11 cellular contexts compared by ENCODE assay signal in genomic region chr5:156474251-156474650, GRCh38.
DNase-seq lines count a peak whose midpoint lies in the region; ATAC-seq and TF ChIP-seq lines count a peak whose summit lies in the region.
"Had no signal": no experiment of that assay in that cellular context is flagged by ENCODE, and none has a peak within 500 bp of the region (broad histone marks: within the 10 kb centered on the region; RNA-seq: fewer than 3 reads in every experiment).

No MANE protein-coding gene starts in this region.

- H3K4me1 ChIP-seq in left lung (no peaks in the 10 kb centered on the region), stomach (peaks cover 0 to 25% (median 5%) of the 10 kb centered on the region in 4 donors), right lobe of liver (no peaks in the 10 kb centered on the region)
- H3K4me1 ChIP-seq: foreskin keratinocyte had no signal

- H3K4me3 ChIP-seq in left lung (no peak overlapping the region), stomach (no peak overlapping the region), right lobe of liver (no peak overlapping the region)

- H3K4me3 Mint-ChIP-seq in activated CD8-positive, alpha-beta T cell treated with anti-CD3 and anti-CD28 coated beads, Interleukin-2, amount 10 ng/mL, durations not matched to agents 7 days and 5 days: no peak overlapping the region

- H3K36me3 ChIP-seq in left lung (no peaks in the 10 kb centered on the region), stomach (no peaks in the 10 kb centered on the region), right lobe of liver (no peaks in the 10 kb centered on the region)

- CTCF ChIA-PET in activated CD8-positive, alpha-beta T cell treated with anti-CD3 and anti-CD28 coated beads, Interleukin-2, amount 10 ng/mL, durations not matched to agents 7 days and 5 days (lab: Charles Lee): no interaction called here

- TF ChIP-seq POLR2A in stomach (IDR thresholded peaks at IDR 0.05) (no peak), right lobe of liver (IDR thresholded peaks at IDR 0.05) (no peak)

- no peaks in the 10 kb centered on the region for H3K4me1 Mint-ChIP-seq in activated CD8-positive, alpha-beta T cell treated with anti-CD3 and anti-CD28 coated beads, Interleukin-2, amount 10 ng/mL, durations not matched to agents 7 days and 5 days (ENCODE audit: low read depth)

- peaks cover 8% of the 10 kb centered on the region for H3K27me3 Mint-ChIP-seq in activated CD8-positive, alpha-beta T cell treated with anti-CD3 and anti-CD28 coated beads, Interleukin-2, amount 10 ng/mL, durations not matched to agents 7 days and 5 days (ENCODE audit: low read depth)

- intact Hi-C loops in left lung (cut with DNase I): no loop called here
- intact Hi-C loops in stomach (cut with DNase I; ENCODE audit: low total_unique reads): no loop called here
- intact Hi-C loops in right lobe of liver (cut with DNase I): no loop called here

- WGBS in stomach, 5 donors: 56 to 77% (median 67%) methylated on average over 5 of the region's 5 CpGs
- WGBS in right lobe of liver (ENCODE audit: insufficient coverage, low coverage, low lambda C conversion rate, missing lambda C conversion rate): 49% methylated on average over 2 of the region's 5 CpGs

- TF ChIP-seq EP300 in stomach (IDR thresholded peaks at IDR 0.05): no peak

- no peak overlapping the region for H3K27ac Mint-ChIP-seq in activated CD8-positive, alpha-beta T cell treated with anti-CD3 and anti-CD28 coated beads, Interleukin-2, amount 10 ng/mL, durations not matched to agents 7 days and 5 days

- H3K36me3 Mint-ChIP-seq in activated CD8-positive, alpha-beta T cell treated with anti-CD3 and anti-CD28 coated beads, Interleukin-2, amount 10 ng/mL, durations not matched to agents 7 days and 5 days (ENCODE audit: low read depth): no peaks in the 10 kb centered on the region

- H3K9me3 Mint-ChIP-seq in activated CD8-positive, alpha-beta T cell treated with anti-CD3 and anti-CD28 coated beads, Interleukin-2, amount 10 ng/mL, durations not matched to agents 7 days and 5 days (ENCODE audit: insufficient read depth): no peaks in the 10 kb centered on the region

- POLR2A ChIA-PET in activated CD8-positive, alpha-beta T cell treated with anti-CD3 and anti-CD28 coated beads, Interleukin-2, amount 10 ng/mL, durations not matched to agents 7 days and 5 days (lab: Charles Lee): no interaction called here

- H3K9me3 ChIP-seq in left lung: no peaks in the 10 kb centered on the region
- H3K9me3 ChIP-seq in stomach: no peaks in the 10 kb centered on the region
- no peaks in the 10 kb centered on the region for H3K9me3 ChIP-seq in right lobe of liver

- H3K27me3 ChIP-seq in left lung (no peaks in the 10 kb centered on the region), stomach (no peaks in the 10 kb centered on the region), right lobe of liver (no peaks in the 10 kb centered on the region)
- H3K27me3 ChIP-seq: foreskin keratinocyte had no signal

- peak overlapping the region; percentile 6 for H3K27ac ChIP-seq in cingulate gyrus (ENCODE audit: low read depth, low read length)
- peak overlapping the region in 1 of 2 donors; percentile 30 for H3K27ac ChIP-seq in left lung
- H3K27ac ChIP-seq in stomach: peak overlapping the region in 3 of 5 donors; percentile 10 to 61 (median 40)
- H3K27ac ChIP-seq in right lobe of liver: no peak overlapping the region
- H3K27ac ChIP-seq: foreskin keratinocyte had no signal

- ATAC-seq in left lung: peak; percentile 56
- ATAC-seq in right lobe of liver: no peak
- no peak for ATAC-seq in activated CD8-positive, alpha-beta T cell treated with anti-CD3 and anti-CD28 coated beads, Interleukin-2, amount 10 ng/mL, durations not matched to agents 7 days and 5 days
- ATAC-seq: foreskin keratinocyte had no signal

- DNase-seq in NCI-H1092 (lab: John Stamatoyannopoulos, UW) (peak; percentile 31), left lung (no peak), stomach (no peak), right lobe of liver (no peak), NCI-H2196 treated with DMSO at 0.1 percent for 48 hours (lab: John Stamatoyannopoulos, UW; ENCODE audit: unreplicated experiment) (no peak)
- DNase-seq in stimulated activated CD4-positive, alpha-beta T cell treated with anti-CD3 and anti-CD28 coated beads, Interleukin-4, amount 100 ng/mL, for 24 hours: no peak
- no peak for DNase-seq in activated CD8-positive, alpha-beta T cell treated with anti-CD3 and anti-CD28 coated beads, Interleukin-2, amount 10 ng/mL, durations not matched to agents 7 days and 5 days
- DNase-seq: DMS153, foreskin keratinocyte, MV-4-11 had no signal

- TF ChIP-seq CTCF in left lung (IDR thresholded peaks at IDR 0.05): no peak
- no peak for TF ChIP-seq CTCF in stomach (IDR thresholded peaks at IDR 0.05)
- no peak for TF ChIP-seq CTCF in right lobe of liver (IDR thresholded peaks at IDR 0.05)

Comparison
In these comparisons a context has a peak if more than half of its experiments do, and no peak if none do; other contexts are left out.
1. H3K27ac ChIP-seq: peak in cingulate gyrus (single experiment) and stomach (3 of 5); none in right lobe of liver (0 of 3).